Comparison of ENCODE assay signal across 22 cellular contexts in the genomic region with DNA sequence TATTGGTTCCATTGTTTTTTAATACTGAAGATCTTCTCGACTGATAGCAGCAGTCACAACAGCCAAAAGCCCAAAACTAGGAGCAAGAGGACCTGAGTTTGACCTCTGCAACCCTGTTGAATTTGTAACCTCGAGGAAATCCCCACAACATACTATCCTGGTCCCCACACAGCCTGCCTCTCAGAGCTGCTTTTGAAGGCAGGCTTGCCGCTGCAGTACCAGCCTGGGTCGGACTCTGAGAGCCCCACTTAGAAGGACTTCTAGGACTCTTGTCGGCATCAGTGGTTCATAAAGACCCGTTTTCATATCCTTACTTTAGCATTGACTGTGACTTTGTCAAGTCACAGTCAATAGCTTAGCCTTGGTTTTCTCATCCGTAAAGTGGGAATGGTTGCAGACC. TPM values are rescaled to one million over a fixed set of nuclear protein-coding genes. Genes with fewer than 3 reads are reported as not detected.
DNase-seq lines count a peak whose midpoint lies in the region; ATAC-seq lines count a peak whose summit lies in the region.
"Had no signal": no experiment of that assay in that cellular context is flagged by ENCODE, and none has a peak within 500 bp of the region (broad histone marks: within the 10 kb centered on the region; RNA-seq: fewer than 3 reads in every experiment).

No MANE protein-coding gene starts in this region.

- peak overlapping the region; percentile 87 to 98 (median 91) for H3K27ac Mint-ChIP-seq in CD4-positive, alpha-beta memory T cell

- H3K9me3 ChIP-seq in CD4-positive, alpha-beta memory T cell (ENCODE audit: control insufficient read depth in 1 of 2, low read length in 2 of 2): no peaks in the 10 kb centered on the region
- H3K9me3 ChIP-seq: A549, MG63, ovary had no signal

- POLR2A ChIA-PET in CD4-positive, alpha-beta memory T cell (lab: Charles Lee; ENCODE audit: partially characterized antibody): interaction anchor here (1.2 to 7.2 kb wide), 14 partner anchors 9 to 218 kb away, joined by 3 to 163 read pairs (median 8); partner anchors contain the start of genes IDH3B, NOP56, PCED1A and VPS16

- H3K27me3 ChIP-seq in CD4-positive, alpha-beta memory T cell (ENCODE audit: insufficient read depth, low read length): no peaks in the 10 kb centered on the region
- H3K27me3 ChIP-seq: MG63, ovary had no signal

- no peaks in the 10 kb centered on the region for H3K9me3 Mint-ChIP-seq in CD4-positive, alpha-beta memory T cell
- H3K9me3 Mint-ChIP-seq: IgD-negative memory B cell had no signal

- H3K27ac ChIP-seq in CD4-positive, alpha-beta memory T cell (ENCODE audit: low read depth, low read length): peak overlapping the region; percentile 42
- H3K27ac ChIP-seq: A549, C4-2B, HL-60, ovary had no signal

- peak overlapping the region; percentile 7 to 49 for H3K4me3 ChIP-seq in CD4-positive, alpha-beta memory T cell (ENCODE audit: low read length in 2 of 2)
- H3K4me3 ChIP-seq: A549, MG63, ovary had no signal

- ATAC-seq in HG02610 (IDR thresholded peaks at IDR 0.05; ENCODE audit: unreplicated experiment): no peak
- no peak for ATAC-seq in HG03378 (IDR thresholded peaks at IDR 0.05; ENCODE audit: unreplicated experiment)
- ATAC-seq: A549 had no signal

- intact Hi-C loops in CD4-positive, alpha-beta memory T cell (cut with micrococcal nuclease): loop anchor here (1.0 to 10.0 kb wide), 4 partner anchors 8 to 217 kb away; no protein-coding TSS in a partner anchor

- peak; percentile 60 for DNase-seq in activated CD8-positive, alpha-beta memory T cell treated with anti-CD3 and anti-CD28 coated beads for 24 hours
- no peak for DNase-seq in activated CD8-positive, alpha-beta memory T cell treated with anti-CD3 and anti-CD28 coated beads, Interleukin-2, amount 50 U/mL, for 4 hours
- DNase-seq in CD4-positive, alpha-beta memory T cell: peak in 1 of 5 donors; percentile 34
- DNase-seq in activated CD8-positive, alpha-beta memory T cell treated with anti-CD3 and anti-CD28 coated beads, Interleukin-2, amount 50 U/mL, for 48 hours: peak; percentile 53
- DNase-seq in mucosa of gallbladder (ENCODE audit: low spot score) (peak; percentile 8), DMS53 (lab: John Stamatoyannopoulos, UW) (no peak)
- DNase-seq: activated CD4-positive, alpha-beta T cell treated with anti-CD3 and anti-CD28 coated beads, Interleukin-2, amount 50 U/mL, for 48 hours; kidney glomerular epithelial cell; MG63; NCI-H1436 treated with DMSO at 0.1 percent for 48 hours; NCI-H2171; ovary; Right ventricle myocardium superior; substantia nigra; SW 1271 had no signal

- peaks cover 42% of the 10 kb centered on the region for H3K4me1 ChIP-seq in CD4-positive, alpha-beta memory T cell (ENCODE audit: insufficient read depth, low read length)

- H3K36me3 ChIP-seq in CD4-positive, alpha-beta memory T cell (ENCODE audit: insufficient read depth, low read length): no peaks in the 10 kb centered on the region
- H3K36me3 ChIP-seq: MG63, ovary had no signal

- H3K36me3 Mint-ChIP-seq in CD4-positive, alpha-beta memory T cell: no peaks in the 10 kb centered on the region
- H3K36me3 Mint-ChIP-seq: IgD-negative memory B cell had no signal

- H3K4me1 Mint-ChIP-seq in CD4-positive, alpha-beta memory T cell: peaks cover 37 to 51% (median 44%) of the 10 kb centered on the region in 4 donors

- CTCF ChIA-PET in CD4-positive, alpha-beta memory T cell (lab: Charles Lee; ENCODE audit: partially characterized antibody): interaction anchor here (0.8 to 14.4 kb wide), 11 partner anchors 11 to 220 kb away, joined by 3 to 359 read pairs (median 4); partner anchors contain the start of genes PCED1A and VPS16

- H3K4me3 Mint-ChIP-seq in CD4-positive, alpha-beta memory T cell: peak overlapping the region; percentile 60 to 84 (median 74)
- H3K4me3 Mint-ChIP-seq: IgD-negative memory B cell had no signal

- no peaks in the 10 kb centered on the region for H3K27me3 Mint-ChIP-seq in CD4-positive, alpha-beta memory T cell

RNA-seq across cellular contexts. Expression of gene EBF4, which starts 49.3 kb away (rescaled TPM):
- 1 to 10 TPM; 2.8 to 3.1 TPM for total RNA-seq in CD4-positive, alpha-beta memory T cell
- polyA plus RNA-seq in CD4-positive, alpha-beta memory T cell: under 1 TPM in 1 of 2 donors, not detected in 1; 0.65 TPM
- 12.7 TPM for total RNA-seq in mucosa of gallbladder

RNA-seq across cellular contexts. Expression of gene CPXM1, which starts 58.5 kb away (rescaled TPM):
- total RNA-seq in CD4-positive, alpha-beta memory T cell: not detected
- not detected for polyA plus RNA-seq in CD4-positive, alpha-beta memory T cell
- 6.8 TPM for total RNA-seq in mucosa of gallbladder
- total RNA-seq: OCI-LY7 had no signal
- polyA plus RNA-seq: A549 had no signal

Comparison
In these comparisons a context has a peak if more than half of its experiments do, and no peak if none do; other contexts are left out.
1. DNase-seq: peak in activated CD8-positive, alpha-beta memory T cell treated with anti-CD3 and anti-CD28 coated beads for 24 hours (single experiment), activated CD8-positive, alpha-beta memory T cell treated with anti-CD3 and anti-CD28 coated beads, Interleukin-2, amount 50 U/mL, for 48 hours (single experiment) and mucosa of gallbladder (single experiment); none in activated CD8-positive, alpha-beta memory T cell treated with anti-CD3 and anti-CD28 coated beads, Interleukin-2, amount 50 U/mL, for 4 hours (single experiment) and DMS53 (single experiment).